Comparison of ENCODE assay signal across 12 cellular contexts in the genomic region with DNA sequence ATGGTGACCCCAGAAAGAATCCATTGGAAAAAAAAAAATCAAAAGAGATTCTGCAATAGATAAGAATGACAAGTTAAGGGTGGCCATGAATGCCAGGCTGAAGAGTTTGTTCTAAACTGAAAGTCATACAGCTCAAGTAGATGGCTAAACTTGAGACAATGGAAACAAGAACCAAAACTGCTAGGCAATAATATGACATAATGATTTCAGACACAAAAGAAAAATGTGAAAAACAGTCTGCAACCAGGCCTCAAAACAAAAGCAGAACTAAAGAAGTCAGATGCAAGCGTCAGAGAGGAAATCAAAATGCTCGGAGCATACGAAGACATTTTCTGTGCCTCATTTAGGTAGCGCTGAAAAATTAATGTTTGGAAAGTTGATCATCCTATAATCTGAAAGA. TPM values are rescaled to one million over a fixed set of nuclear protein-coding genes. Genes with fewer than 3 reads are reported as not detected.
DNase-seq lines count a peak whose midpoint lies in the region; ATAC-seq and TF ChIP-seq lines count a peak whose summit lies in the region.
"Had no signal": no experiment of that assay in that cellular context is flagged by ENCODE, and none has a peak within 500 bp of the region (broad histone marks: within the 10 kb centered on the region; RNA-seq: fewer than 3 reads in every experiment).

No MANE protein-coding gene starts in this region.

- TF ChIP-seq CTCF in CD8-positive, alpha-beta T cell (IDR thresholded peaks at IDR 0.05): no peak
- TF ChIP-seq CTCF in breast epithelium (IDR thresholded peaks at IDR 0.05): no peak

- intact Hi-C loops in CD8-positive, alpha-beta T cell (cut with DNase I, micrococcal nuclease): no loop called here
- intact Hi-C loops in breast epithelium (cut with DNase I; ENCODE audit: low total_unique reads): no loop called here

- ATAC-seq in CD8-positive, alpha-beta T cell: no peak
- peak; percentile 84 for ATAC-seq in GM19395 (IDR thresholded peaks at IDR 0.05; ENCODE audit: unreplicated experiment)
- peak; percentile 86 for ATAC-seq in HG03108 (IDR thresholded peaks at IDR 0.05; ENCODE audit: unreplicated experiment)
- peak; percentile 33 for ATAC-seq in T-helper 17 cell
- ATAC-seq: foreskin keratinocyte had no signal

- no peak for DNase-seq in CD8-positive, alpha-beta T cell
- DNase-seq in T-helper 17 cell: no peak
- no peak for DNase-seq in NCI-H226
- no peak for DNase-seq in stimulated activated CD8-positive, alpha-beta memory T cell treated with anti-CD3 and anti-CD28 coated beads, Interleukin-4, amount 100 ng/mL, for 48 hours
- no peak for DNase-seq in breast epithelium (ENCODE audit: low spot score in 2 of 2)
- no peak for DNase-seq in cerebellum (ENCODE audit: low spot score)
- DNase-seq: central memory CD4-positive, alpha-beta T cell; foreskin keratinocyte; NCI-H146 had no signal

- no peaks in the 10 kb centered on the region for H3K4me1 Mint-ChIP-seq in CD8-positive, alpha-beta T cell (ENCODE audit: low read depth)
- H3K4me1 Mint-ChIP-seq in T-helper 17 cell: peaks cover 3% of the 10 kb centered on the region

- POLR2A ChIA-PET in CD8-positive, alpha-beta T cell (lab: Charles Lee): no interaction called here

- peak overlapping the region; percentile 10 for H3K27ac Mint-ChIP-seq in CD8-positive, alpha-beta T cell
- H3K27ac Mint-ChIP-seq in T-helper 17 cell: no peak overlapping the region

- H3K27ac ChIP-seq in CD8-positive, alpha-beta T cell (ENCODE audit: low read depth, low read length): no peak overlapping the region
- no peak overlapping the region for H3K27ac ChIP-seq in breast epithelium
- H3K27ac ChIP-seq: foreskin keratinocyte, SJSA1 had no signal

- no peaks in the 10 kb centered on the region for H3K36me3 ChIP-seq in CD8-positive, alpha-beta T cell (ENCODE audit: insufficient read depth, low read length)
- no peaks in the 10 kb centered on the region for H3K36me3 ChIP-seq in breast epithelium
- H3K36me3 ChIP-seq: SJSA1 had no signal

- no peaks in the 10 kb centered on the region for H3K9me3 ChIP-seq in CD8-positive, alpha-beta T cell (ENCODE audit: low read length)
- H3K9me3 ChIP-seq in T-helper 17 cell (ENCODE audit: control insufficient read depth, low read length, poor library complexity, severe bottlenecking): no peaks in the 10 kb centered on the region
- no peaks in the 10 kb centered on the region for H3K9me3 ChIP-seq in breast epithelium
- H3K9me3 ChIP-seq: SJSA1 had no signal

- no peaks in the 10 kb centered on the region for H3K9me3 Mint-ChIP-seq in CD8-positive, alpha-beta T cell

- CTCF ChIA-PET in CD8-positive, alpha-beta T cell (lab: Charles Lee): no interaction called here

- no peak overlapping the region for H3K4me3 ChIP-seq in CD8-positive, alpha-beta T cell (ENCODE audit: low read depth, low read length)
- H3K4me3 ChIP-seq in breast epithelium: no peak overlapping the region
- H3K4me3 ChIP-seq: SJSA1 had no signal

- no peak for TF ChIP-seq POLR2A in breast epithelium (IDR thresholded peaks at IDR 0.05)

- peaks cover 15% of the 10 kb centered on the region for H3K36me3 Mint-ChIP-seq in CD8-positive, alpha-beta T cell
- H3K36me3 Mint-ChIP-seq in T-helper 17 cell (ENCODE audit: low read depth): peaks cover 2% of the 10 kb centered on the region

- H3K4me3 Mint-ChIP-seq in CD8-positive, alpha-beta T cell: no peak overlapping the region
- H3K4me3 Mint-ChIP-seq in T-helper 17 cell: no peak overlapping the region

- no peaks in the 10 kb centered on the region for H3K27me3 ChIP-seq in CD8-positive, alpha-beta T cell (ENCODE audit: insufficient read depth, low read length)
- no peaks in the 10 kb centered on the region for H3K27me3 ChIP-seq in breast epithelium
- H3K27me3 ChIP-seq: foreskin keratinocyte, SJSA1 had no signal

- no peaks in the 10 kb centered on the region for H3K27me3 Mint-ChIP-seq in CD8-positive, alpha-beta T cell (ENCODE audit: low read depth)
- no peaks in the 10 kb centered on the region for H3K27me3 Mint-ChIP-seq in T-helper 17 cell

- no peaks in the 10 kb centered on the region for H3K4me1 ChIP-seq in CD8-positive, alpha-beta T cell (ENCODE audit: insufficient read depth, low read length)
- H3K4me1 ChIP-seq in breast epithelium: no peaks in the 10 kb centered on the region
- H3K4me1 ChIP-seq: foreskin keratinocyte, SJSA1 had no signal

RNA-seq across cellular contexts. Expression of a gene that starts 54.4 kb away (rescaled TPM):
- total RNA-seq in CD8-positive, alpha-beta T cell: 10 to 100 TPM; 48.7 to 54.4 TPM
- total RNA-seq in T-helper 17 cell (10 to 100 TPM; 23.6 to 44.0 TPM), breast epithelium (10 to 100 TPM; 26.5 to 64.8 (median 33.2) TPM), cerebellum (12.2 TPM)

RNA-seq across cellular contexts. Expression of a gene that starts 56.7 kb away (rescaled TPM):
- total RNA-seq in CD8-positive, alpha-beta T cell: 1 to 10 TPM; 1.1 to 1.8 TPM
- total RNA-seq in T-helper 17 cell (1 to 10 TPM; 2.7 to 3.2 TPM), breast epithelium (1 to 10 TPM in 2 of 3 donors, under 1 TPM in 1; 0.96 to 5.9 (median 4.8) TPM), cerebellum (31.8 TPM)
